Comparison of ENCODE assay signal across 11 cellular contexts in genomic region chr1:77438239-77438913, GRCh38.
DNase-seq lines count a peak whose midpoint lies in the region; ATAC-seq and TF ChIP-seq lines count a peak whose summit lies in the region.
"Had no signal": no experiment of that assay in that cellular context is flagged by ENCODE, and none has a peak within 500 bp of the region (broad histone marks: within the 10 kb centered on the region; RNA-seq: fewer than 3 reads in every experiment).

No MANE protein-coding gene starts in this region.

- no peaks in the 10 kb centered on the region for H3K4me1 ChIP-seq in mammary epithelial cell (ENCODE audit: insufficient read depth, low read length)
- H3K4me1 ChIP-seq in vagina: no peaks in the 10 kb centered on the region

- no peak overlapping the region for H3K4me3 ChIP-seq in mammary epithelial cell (replicated peaks in 1 of 3; ENCODE audit: insufficient read depth in 1 of 3, low read depth in 2 of 3, low read length in 3 of 3)
- H3K4me3 ChIP-seq in vagina: peak overlapping the region in 1 of 2 donors; percentile 24
- H3K4me3 ChIP-seq: pancreas had no signal

- TF ChIP-seq EP300 in Ishikawa (IDR thresholded peaks at IDR 0.05; ENCODE audit: borderline replicate concordance): no peak

- peaks cover 32 to 35% of the 10 kb centered on the region in 2 donors for H3K4me1 Mint-ChIP-seq in natural killer cell
- H3K4me1 Mint-ChIP-seq: stimulated activated memory B cell treated with anti-CD40 and anti-IgM and Interleukin-4, amounts not matched to agents 10 μg/mL and 1 μg/mL and 100 μg/mL, for 72 hours had no signal

- peaks cover 0 to 8% of the 10 kb centered on the region in 2 donors for H3K9me3 Mint-ChIP-seq in natural killer cell

- DNase-seq in AG20443 (ENCODE audit: low spot score) (peak; percentile 21), mammary epithelial cell (no peak), natural killer cell (no peak), vagina (ENCODE audit: extremely low spot score in 2 of 2) (no peak)
- DNase-seq: pancreas had no signal

- ATAC-seq in natural killer cell: no peak
- ATAC-seq in HG02981 (IDR thresholded peaks at IDR 0.05; ENCODE audit: unreplicated experiment): no peak
- ATAC-seq in HG03159 (IDR thresholded peaks at IDR 0.05; ENCODE audit: unreplicated experiment): no peak
- no peak for ATAC-seq in GM19452 (IDR thresholded peaks at IDR 0.05; ENCODE audit: unreplicated experiment)
- ATAC-seq: pancreas; stimulated activated memory B cell treated with anti-CD40 and anti-IgM and Interleukin-4, amounts not matched to agents 10 μg/mL and 1 μg/mL and 100 μg/mL, for 72 hours had no signal

- WGBS in mammary epithelial cell (ENCODE audit: low coverage, missing lambda C conversion rate): 17% methylated on average over 4 of the region's 4 CpGs

- no peak for TF ChIP-seq POLR2A in vagina (IDR thresholded peaks at IDR 0.05)

- H3K9me3 ChIP-seq in mammary epithelial cell (replicated peaks; ENCODE audit: insufficient read depth, low read length): no peaks in the 10 kb centered on the region
- H3K9me3 ChIP-seq in vagina: no peaks in the 10 kb centered on the region
- H3K9me3 ChIP-seq: pancreas had no signal

- BruUV-seq in mammary epithelial cell (replicated peaks; lab: Mats Ljungman, UMichigan): no TSS peak

- intact Hi-C loops in mammary epithelial cell (cut with micrococcal nuclease) (no loop called here), natural killer cell (cut with micrococcal nuclease) (no loop called here), vagina (cut with DNase I) (no loop called here)

- H3K36me3 ChIP-seq in mammary epithelial cell (ENCODE audit: insufficient read depth, low read length) (no peaks in the 10 kb centered on the region), vagina (no peaks in the 10 kb centered on the region)
- H3K36me3 ChIP-seq: pancreas had no signal

- H3K27me3 Mint-ChIP-seq in natural killer cell (ENCODE audit: low read depth in 2 of 2): no peaks in the 10 kb centered on the region
- H3K27me3 Mint-ChIP-seq: stimulated activated memory B cell treated with anti-CD40 and anti-IgM and Interleukin-4, amounts not matched to agents 10 μg/mL and 1 μg/mL and 100 μg/mL, for 72 hours had no signal

- peak overlapping the region; percentile 43 to 77 for H3K27ac Mint-ChIP-seq in natural killer cell
- H3K27ac Mint-ChIP-seq: stimulated activated memory B cell treated with anti-CD40 and anti-IgM and Interleukin-4, amounts not matched to agents 10 μg/mL and 1 μg/mL and 100 μg/mL, for 72 hours; T-helper 1 cell treated with Interleukin-12 subunit alpha and Interleukin-12 subunit beta and Interleukin-4 antibody, amounts not matched to agents 30 μg/mL and 1 μg/mL, for 36 hours had no signal

- CTCF ChIA-PET in mammary epithelial cell (lab: Charles Lee; ENCODE audit: low non-redundant PET): interaction anchor here (0.6 kb wide), 1 partner anchor 30 kb away, joined by 10 read pairs; no protein-coding TSS in a partner anchor

- peak overlapping the region; percentile 74 for H3K4me3 Mint-ChIP-seq in natural killer cell
- H3K4me3 Mint-ChIP-seq: stimulated activated memory B cell treated with anti-CD40 and anti-IgM and Interleukin-4, amounts not matched to agents 10 μg/mL and 1 μg/mL and 100 μg/mL, for 72 hours; T-helper 1 cell treated with Interleukin-12 subunit alpha and Interleukin-12 subunit beta and Interleukin-4 antibody, amounts not matched to agents 30 μg/mL and 1 μg/mL, for 36 hours had no signal

- dilution Hi-C loops in mammary epithelial cell (cut with HindIII; ENCODE audit: low sequenced_read_pairs): no loop called here

- no peak for TF ChIP-seq RAD21 in Ishikawa (IDR thresholded peaks at IDR 0.05; ENCODE audit: low read depth)

- H3K27ac ChIP-seq in mammary epithelial cell (ENCODE audit: insufficient read depth, low read depth, low read length) (no peak overlapping the region), vagina (no peak overlapping the region)
- H3K27ac ChIP-seq: pancreas had no signal

- no peaks in the 10 kb centered on the region for H3K79me2 ChIP-seq in mammary epithelial cell (ENCODE audit: insufficient read depth, low read length)

- H3K9ac ChIP-seq in mammary epithelial cell (ENCODE audit: insufficient read depth, low read length): no peak overlapping the region

- H3K27me3 ChIP-seq in mammary epithelial cell (ENCODE audit: insufficient read depth, low read length): no peaks in the 10 kb centered on the region
- no peaks in the 10 kb centered on the region for H3K27me3 ChIP-seq in vagina
- H3K27me3 ChIP-seq: pancreas had no signal

- TF ChIP-seq CTCF in mammary epithelial cell (conservative IDR thresholded peaks at IDR 0.05 in 1 of 2, IDR thresholded peaks at IDR 0.05 in 1 of 2; ENCODE audit: extremely low read depth in 1 of 2, insufficient read depth in 1 of 2, low read depth in 1 of 2, low read length in 2 of 2) (no peak), natural killer cell (IDR thresholded peaks at IDR 0.05) (no peak), vagina (IDR thresholded peaks at IDR 0.05) (no peak)

- H2AFZ ChIP-seq in mammary epithelial cell (ENCODE audit: low read depth, low read length): peak overlapping the region; percentile 60

- in situ Hi-C loops in mammary epithelial cell (cut with MboI; ENCODE audit: low sequenced_read_pairs in 2 of 2): no loop called here

- peaks cover 14% of the 10 kb centered on the region for H3K36me3 Mint-ChIP-seq in natural killer cell
- H3K36me3 Mint-ChIP-seq: stimulated activated memory B cell treated with anti-CD40 and anti-IgM and Interleukin-4, amounts not matched to agents 10 μg/mL and 1 μg/mL and 100 μg/mL, for 72 hours had no signal

- no peaks in the 10 kb centered on the region for H4K20me1 ChIP-seq in mammary epithelial cell (ENCODE audit: insufficient read depth, low read length)

- H3K4me2 ChIP-seq in mammary epithelial cell (ENCODE audit: insufficient read depth, low read depth, low read length): peak overlapping the region; percentile 48

TF ChIP-seq in Ishikawa, 13 proteins besides CTCF, POLR2A, EP300 and RAD21:
- TF ChIP-seq CEBPB (IDR thresholded peaks at IDR 0.05) (no peak), FOXM1 (IDR thresholded peaks at IDR 0.05; ENCODE audit: borderline replicate concordance, low read depth) (peak; percentile 42; the same call in 1 of the 2 replicates)
